In genomic region chr11:65430406-65431217, GRCh38 we compare ENCODE assay signal across 1 cellular context.
A peak's percentile ranks its signal among the peaks of the same experiment; 100 is the strongest.
TF ChIP-seq lines count a peak whose summit lies in the region.

No MANE protein-coding gene starts in this region.

TF ChIP-seq in GM12878, 131 proteins besides CTCF, POLR2A, EP300 and RAD21 (continues in another document):
- no peak for TF ChIP-seq SMAD1 (IDR thresholded peaks at IDR 0.05; ENCODE audit: low read depth, partially characterized antibody)
- no peak for TF ChIP-seq E4F1 (IDR thresholded peaks at IDR 0.05; ENCODE audit: borderline replicate concordance, partially characterized antibody)
- no peak for TF ChIP-seq CREM (IDR thresholded peaks at IDR 0.05; ENCODE audit: low read depth)
- TF ChIP-seq POLR2AphosphoS2 (IDR thresholded peaks at IDR 0.05; ENCODE audit: low read depth, low read length), result peak; percentile 57; the same call in 1 of the 2 replicates
- no peak for TF ChIP-seq BCL3 (IDR thresholded peaks at IDR 0.05; ENCODE audit: borderline replicate concordance, insufficient read depth, low read depth, low read length, poor library complexity, severe bottlenecking)
- TF ChIP-seq GATAD2B (conservative IDR thresholded peaks at IDR 0.05; ENCODE audit: low read depth), result no peak
- no peak for TF ChIP-seq TCF12 (IDR thresholded peaks at IDR 0.05; ENCODE audit: low read depth, low read length)
- no peak for TF ChIP-seq USF2 (IDR thresholded peaks at IDR 0.05; ENCODE audit: borderline replicate concordance, low read depth, low read length)
- no peak for TF ChIP-seq SREBF2 (IDR thresholded peaks at IDR 0.05; ENCODE audit: low read length)
- peak; percentile 9; the same call in 1 of the 2 replicates for TF ChIP-seq TBL1XR1 (IDR thresholded peaks at IDR 0.05; ENCODE audit: low read depth, low read length)
- no peak for TF ChIP-seq CBX3 (IDR thresholded peaks at IDR 0.05; ENCODE audit: borderline replicate concordance, low read depth)
- no peak for TF ChIP-seq NKRF (conservative IDR thresholded peaks at IDR 0.05)
- TF ChIP-seq RAD51 (IDR thresholded peaks at IDR 0.05), result no peak
- no peak for TF ChIP-seq PRDM15 (CRISPR knock-in tag; IDR thresholded peaks at IDR 0.05)
- no peak for TF ChIP-seq CEBPZ (IDR thresholded peaks at IDR 0.05; ENCODE audit: low read depth, low read length)
- TF ChIP-seq USF1 (IDR thresholded peaks at IDR 0.05; ENCODE audit: borderline replicate concordance, extremely low read length, insufficient read depth, low read depth, low read length), result no peak
- no peak for TF ChIP-seq IRF4 (IDR thresholded peaks at IDR 0.05; ENCODE audit: low read depth, low read length)
- no peak for TF ChIP-seq SMC3 (IDR thresholded peaks at IDR 0.05; ENCODE audit: borderline replicate concordance, low read length)
- TF ChIP-seq WRNIP1 (IDR thresholded peaks at IDR 0.05; ENCODE audit: borderline replicate concordance, low read depth, low read length), result no peak
- no peak for TF ChIP-seq KDM1A (IDR thresholded peaks at IDR 0.05; ENCODE audit: borderline replicate concordance)
- peak; percentile 79 for TF ChIP-seq ZNF24 (IDR thresholded peaks at IDR 0.05)
- no peak for TF ChIP-seq ATF7 (IDR thresholded peaks at IDR 0.05; ENCODE audit: low read depth)
- TF ChIP-seq TCF7 (IDR thresholded peaks at IDR 0.05; ENCODE audit: borderline replicate concordance), result no peak
- TF ChIP-seq BMI1 (IDR thresholded peaks at IDR 0.05; ENCODE audit: borderline replicate concordance), result no peak
- TF ChIP-seq TCF3 (IDR thresholded peaks at IDR 0.05; ENCODE audit: borderline replicate concordance, insufficient read depth, low read depth, low read length), result no peak
- no peak for TF ChIP-seq IKZF2 (IDR thresholded peaks at IDR 0.05)
- no peak for TF ChIP-seq SMARCA5 (IDR thresholded peaks at IDR 0.05)
- no peak for TF ChIP-seq RCOR1 (conservative IDR thresholded peaks at IDR 0.05; ENCODE audit: low read depth, low read length)
- no peak for TF ChIP-seq RUNX3 (IDR thresholded peaks at IDR 0.05; ENCODE audit: low read length)
- no peak for TF ChIP-seq HDAC2 (IDR thresholded peaks at IDR 0.05)
- no peak for TF ChIP-seq MYB (IDR thresholded peaks at IDR 0.05; ENCODE audit: borderline replicate concordance, low read depth, low read length)
- 0 out of 2 replicates have a peak, but pooled peaks have one; percentile 9 for TF ChIP-seq MEF2A (IDR thresholded peaks at IDR 0.05; ENCODE audit: insufficient read depth, low read depth, low read length)
- TF ChIP-seq MEF2B (IDR thresholded peaks at IDR 0.05; ENCODE audit: partially characterized antibody, poor library complexity, severe bottlenecking), result no peak
- TF ChIP-seq NRF1 (conservative IDR thresholded peaks at IDR 0.05; ENCODE audit: low read depth, low read length), result no peak
- TF ChIP-seq SPI1 (IDR thresholded peaks at IDR 0.05; ENCODE audit: borderline replicate concordance, insufficient read depth, low read depth, low read length), result peak; percentile 48; the same call in 1 of the 2 replicates
- 0 out of 2 replicates have a peak, but pooled peaks have one; percentile 37 for TF ChIP-seq ZNF687 (IDR thresholded peaks at IDR 0.05)
- no peak for TF ChIP-seq CHD1 (IDR thresholded peaks at IDR 0.05; ENCODE audit: low read depth, low read length)
- no peak for TF ChIP-seq CEBPB (IDR thresholded peaks at IDR 0.05; ENCODE audit: borderline replicate concordance in 1 of 2, low read depth in 2 of 2, low read length in 2 of 2)
- TF ChIP-seq SIX5 (IDR thresholded peaks at IDR 0.05; ENCODE audit: low read depth, low read length, severe bottlenecking), result no peak
- no peak for TF ChIP-seq SRF (IDR thresholded peaks at IDR 0.05; ENCODE audit: low read depth in 2 of 2, low read length in 2 of 2)
- TF ChIP-seq YBX1 (IDR thresholded peaks at IDR 0.05), result no peak
- TF ChIP-seq FOS (IDR thresholded peaks at IDR 0.05; ENCODE audit: borderline replicate concordance, extremely low read depth, insufficient read length), result no peak
- no peak for TF ChIP-seq NFIC (IDR thresholded peaks at IDR 0.05; ENCODE audit: low read depth, low read length)
- no peak for TF ChIP-seq POU2F2 (IDR thresholded peaks at IDR 0.05; ENCODE audit: borderline replicate concordance, low read depth, low read length)
- TF ChIP-seq PML (IDR thresholded peaks at IDR 0.05; ENCODE audit: low read length), result no peak
- no peak for TF ChIP-seq JUND (IDR thresholded peaks at IDR 0.05; ENCODE audit: low read depth, low read length)
- TF ChIP-seq EED (IDR thresholded peaks at IDR 0.05; ENCODE audit: low read depth), result peak; percentile 0; the same call in 1 of the 2 replicates
- TF ChIP-seq PAX5 (IDR thresholded peaks at IDR 0.05; ENCODE audit: borderline replicate concordance, low read depth, low read length), result no peak
